Comparison of ENCODE assay signal across 1 cellular context in genomic region chr20:50288128-50288623, GRCh38.
TF ChIP-seq lines count a peak whose summit lies in the region.

No MANE protein-coding gene starts in this region.

TF ChIP-seq in HepG2, 621 proteins besides CTCF, POLR2A, EP300 and RAD21 (continued from another document):
- TF ChIP-seq ZBTB40 (IDR thresholded peaks at IDR 0.05), result no peak
- no peak for TF ChIP-seq ZBTB40 (CRISPR knock-in tag; IDR thresholded peaks at IDR 0.05)
- peak; percentile 46; the same call in 1 of the 2 replicates for TF ChIP-seq ZMYM3 (CRISPR knock-in tag; IDR thresholded peaks at IDR 0.05)
- TF ChIP-seq NFE2L1 (CRISPR knock-in tag; IDR thresholded peaks at IDR 0.05; ENCODE audit: borderline replicate concordance), result no peak
